ENCODE assay signal across 7 cellular contexts in the genomic region with DNA sequence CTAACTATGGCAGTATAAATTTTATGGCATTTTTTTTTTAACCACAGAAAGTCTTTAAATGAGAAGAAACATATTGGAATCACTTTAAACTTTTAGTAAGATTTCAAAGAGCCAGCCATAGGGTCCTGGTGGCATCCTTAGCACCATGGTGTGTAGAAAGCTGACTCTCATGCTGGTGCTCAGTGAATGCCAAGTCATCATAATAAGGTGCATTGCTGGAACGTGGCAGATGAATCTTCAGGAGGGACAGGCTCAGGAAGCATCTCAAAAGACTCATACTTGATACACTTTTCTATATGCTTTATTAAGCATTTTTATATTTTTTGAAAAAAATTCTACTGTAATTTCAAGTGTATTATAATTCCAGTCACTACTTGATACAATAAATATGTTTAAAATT.
"Had no signal": no experiment of that assay in that cellular context is flagged by ENCODE, and none has a peak within 500 bp of the region (broad histone marks: within the 10 kb centered on the region; RNA-seq: fewer than 3 reads in every experiment).

No MANE protein-coding gene starts in this region.

- FAIRE-seq: GM12878, GM12891, GM12892, GM18507, GM19239 had no signal

- ATAC-seq: GM12878 had no signal

- H3K4me3 ChIP-seq: GM12878 had no signal

- DNase-seq: GDM1, GF-D8 had no signal
